Comparison of ENCODE assay signal across 1 cellular context in the genomic region with DNA sequence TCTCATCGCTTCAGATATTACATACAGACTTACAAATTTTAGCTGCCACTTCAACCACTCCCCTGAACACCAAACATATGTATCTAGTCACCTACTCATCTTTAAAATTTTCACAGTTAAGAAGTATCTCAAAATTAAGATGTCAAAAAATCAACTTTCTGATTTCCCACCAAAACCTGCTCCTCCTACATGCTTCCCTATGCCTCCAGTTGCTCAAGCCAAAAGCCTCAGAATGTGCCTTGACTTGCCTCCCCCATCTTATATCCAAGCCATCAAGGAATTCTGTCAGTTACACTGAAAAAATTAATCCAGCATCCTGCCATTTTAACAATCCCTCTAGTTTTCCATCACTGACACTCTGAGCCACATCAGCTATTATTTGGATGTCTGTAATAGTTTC.
TF ChIP-seq lines count a peak whose summit lies in the region.

No MANE protein-coding gene starts in this region.

TF ChIP-seq in GM12878, 131 proteins besides CTCF, POLR2A, EP300 and RAD21:
- no peak for TF ChIP-seq PAX8 (IDR thresholded peaks at IDR 0.05)
- TF ChIP-seq CUX1 (IDR thresholded peaks at IDR 0.05; ENCODE audit: insufficient replicate concordance, low read depth, low read length): no peak
- no peak for TF ChIP-seq BCL3 (IDR thresholded peaks at IDR 0.05; ENCODE audit: borderline replicate concordance, insufficient read depth, low read depth, low read length, poor library complexity, severe bottlenecking)
- TF ChIP-seq ZBTB33 (IDR thresholded peaks at IDR 0.05): no peak
- no peak for TF ChIP-seq TBL1XR1 (IDR thresholded peaks at IDR 0.05; ENCODE audit: low read depth, low read length)
- TF ChIP-seq, protein P1, sequence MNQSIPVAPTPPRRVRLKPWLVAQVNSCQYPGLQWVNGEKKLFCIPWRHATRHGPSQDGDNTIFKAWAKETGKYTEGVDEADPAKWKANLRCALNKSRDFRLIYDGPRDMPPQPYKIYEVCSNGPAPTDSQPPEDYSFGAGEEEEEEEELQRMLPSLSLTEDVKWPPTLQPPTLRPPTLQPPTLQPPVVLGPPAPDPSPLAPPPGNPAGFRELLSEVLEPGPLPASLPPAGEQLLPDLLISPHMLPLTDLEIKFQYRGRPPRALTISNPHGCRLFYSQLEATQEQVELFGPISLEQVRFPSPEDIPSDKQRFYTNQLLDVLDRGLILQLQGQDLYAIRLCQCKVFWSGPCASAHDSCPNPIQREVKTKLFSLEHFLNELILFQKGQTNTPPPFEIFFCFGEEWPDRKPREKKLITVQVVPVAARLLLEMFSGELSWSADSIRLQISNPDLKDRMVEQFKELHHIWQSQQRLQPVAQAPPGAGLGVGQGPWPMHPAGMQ (IDR thresholded peaks at IDR 0.05; ENCODE audit: borderline replicate concordance): no peak
- no peak for TF ChIP-seq ZBTB40 (IDR thresholded peaks at IDR 0.05; ENCODE audit: borderline replicate concordance)
- TF ChIP-seq PML (IDR thresholded peaks at IDR 0.05; ENCODE audit: low read length): no peak
